Comparison of ENCODE assay signal across 1 cellular context in the genomic region with DNA sequence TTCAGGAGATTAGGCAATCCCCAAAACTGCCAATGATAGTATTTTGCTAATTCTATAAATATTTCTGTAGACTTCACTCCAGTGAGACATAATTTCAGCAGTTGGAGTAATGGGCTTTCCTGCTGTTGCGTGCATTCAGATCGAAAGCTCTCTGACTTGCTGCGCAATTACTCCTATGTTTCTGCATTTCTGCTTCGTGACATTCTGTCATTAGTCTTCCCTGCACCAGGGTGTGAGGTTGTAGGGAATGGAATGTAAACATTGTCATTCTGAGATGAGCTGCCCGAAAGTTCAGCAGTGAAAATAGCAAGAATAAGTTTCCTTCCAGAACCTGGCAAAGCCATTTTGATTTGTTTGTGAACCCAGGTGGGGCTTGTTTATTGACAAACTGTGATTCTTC.
TF ChIP-seq lines count a peak whose summit lies in the region.

No MANE protein-coding gene starts in this region.

TF ChIP-seq in WTC11, 78 proteins besides CTCF, POLR2A, EP300 and RAD21 (continued from another document):
- TF ChIP-seq, protein P1, sequence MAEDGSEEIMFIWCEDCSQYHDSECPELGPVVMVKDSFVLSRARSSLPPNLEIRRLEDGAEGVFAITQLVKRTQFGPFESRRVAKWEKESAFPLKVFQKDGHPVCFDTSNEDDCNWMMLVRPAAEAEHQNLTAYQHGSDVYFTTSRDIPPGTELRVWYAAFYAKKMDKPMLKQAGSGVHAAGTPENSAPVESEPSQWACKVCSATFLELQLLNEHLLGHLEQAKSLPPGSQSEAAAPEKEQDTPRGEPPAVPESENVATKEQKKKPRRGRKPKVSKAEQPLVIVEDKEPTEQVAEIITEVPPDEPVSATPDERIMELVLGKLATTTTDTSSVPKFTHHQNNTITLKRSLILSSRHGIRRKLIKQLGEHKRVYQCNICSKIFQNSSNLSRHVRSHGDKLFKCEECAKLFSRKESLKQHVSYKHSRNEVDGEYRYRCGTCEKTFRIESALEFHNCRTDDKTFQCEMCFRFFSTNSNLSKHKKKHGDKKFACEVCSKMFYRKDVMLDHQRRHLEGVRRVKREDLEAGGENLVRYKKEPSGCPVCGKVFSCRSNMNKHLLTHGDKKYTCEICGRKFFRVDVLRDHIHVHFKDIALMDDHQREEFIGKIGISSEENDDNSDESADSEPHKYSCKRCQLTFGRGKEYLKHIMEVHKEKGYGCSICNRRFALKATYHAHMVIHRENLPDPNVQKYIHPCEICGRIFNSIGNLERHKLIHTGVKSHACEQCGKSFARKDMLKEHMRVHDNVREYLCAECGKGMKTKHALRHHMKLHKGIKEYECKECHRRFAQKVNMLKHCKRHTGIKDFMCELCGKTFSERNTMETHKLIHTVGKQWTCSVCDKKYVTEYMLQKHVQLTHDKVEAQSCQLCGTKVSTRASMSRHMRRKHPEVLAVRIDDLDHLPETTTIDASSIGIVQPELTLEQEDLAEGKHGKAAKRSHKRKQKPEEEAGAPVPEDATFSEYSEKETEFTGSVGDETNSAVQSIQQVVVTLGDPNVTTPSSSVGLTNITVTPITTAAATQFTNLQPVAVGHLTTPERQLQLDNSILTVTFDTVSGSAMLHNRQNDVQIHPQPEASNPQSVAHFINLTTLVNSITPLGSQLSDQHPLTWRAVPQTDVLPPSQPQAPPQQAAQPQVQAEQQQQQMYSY (CRISPR knock-in tag; IDR thresholded peaks at IDR 0.05), result no peak
- TF ChIP-seq, protein P2, sequence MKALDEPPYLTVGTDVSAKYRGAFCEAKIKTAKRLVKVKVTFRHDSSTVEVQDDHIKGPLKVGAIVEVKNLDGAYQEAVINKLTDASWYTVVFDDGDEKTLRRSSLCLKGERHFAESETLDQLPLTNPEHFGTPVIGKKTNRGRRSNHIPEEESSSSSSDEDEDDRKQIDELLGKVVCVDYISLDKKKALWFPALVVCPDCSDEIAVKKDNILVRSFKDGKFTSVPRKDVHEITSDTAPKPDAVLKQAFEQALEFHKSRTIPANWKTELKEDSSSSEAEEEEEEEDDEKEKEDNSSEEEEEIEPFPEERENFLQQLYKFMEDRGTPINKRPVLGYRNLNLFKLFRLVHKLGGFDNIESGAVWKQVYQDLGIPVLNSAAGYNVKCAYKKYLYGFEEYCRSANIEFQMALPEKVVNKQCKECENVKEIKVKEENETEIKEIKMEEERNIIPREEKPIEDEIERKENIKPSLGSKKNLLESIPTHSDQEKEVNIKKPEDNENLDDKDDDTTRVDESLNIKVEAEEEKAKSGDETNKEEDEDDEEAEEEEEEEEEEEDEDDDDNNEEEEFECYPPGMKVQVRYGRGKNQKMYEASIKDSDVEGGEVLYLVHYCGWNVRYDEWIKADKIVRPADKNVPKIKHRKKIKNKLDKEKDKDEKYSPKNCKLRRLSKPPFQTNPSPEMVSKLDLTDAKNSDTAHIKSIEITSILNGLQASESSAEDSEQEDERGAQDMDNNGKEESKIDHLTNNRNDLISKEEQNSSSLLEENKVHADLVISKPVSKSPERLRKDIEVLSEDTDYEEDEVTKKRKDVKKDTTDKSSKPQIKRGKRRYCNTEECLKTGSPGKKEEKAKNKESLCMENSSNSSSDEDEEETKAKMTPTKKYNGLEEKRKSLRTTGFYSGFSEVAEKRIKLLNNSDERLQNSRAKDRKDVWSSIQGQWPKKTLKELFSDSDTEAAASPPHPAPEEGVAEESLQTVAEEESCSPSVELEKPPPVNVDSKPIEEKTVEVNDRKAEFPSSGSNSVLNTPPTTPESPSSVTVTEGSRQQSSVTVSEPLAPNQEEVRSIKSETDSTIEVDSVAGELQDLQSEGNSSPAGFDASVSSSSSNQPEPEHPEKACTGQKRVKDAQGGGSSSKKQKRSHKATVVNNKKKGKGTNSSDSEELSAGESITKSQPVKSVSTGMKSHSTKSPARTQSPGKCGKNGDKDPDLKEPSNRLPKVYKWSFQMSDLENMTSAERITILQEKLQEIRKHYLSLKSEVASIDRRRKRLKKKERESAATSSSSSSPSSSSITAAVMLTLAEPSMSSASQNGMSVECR (CRISPR knock-in tag; IDR thresholded peaks at IDR 0.05; ENCODE audit: borderline replicate concordance), result no peak
- TF ChIP-seq SP1 (CRISPR knock-in tag; conservative IDR thresholded peaks at IDR 0.05) (no peak), CBFB (CRISPR knock-in tag; IDR thresholded peaks at IDR 0.05; ENCODE audit: low read depth) (no peak), NFYB (CRISPR knock-in tag; conservative IDR thresholded peaks at IDR 0.05; ENCODE audit: low read depth) (no peak), FOXK1 (CRISPR knock-in tag; IDR thresholded peaks at IDR 0.05) (no peak), ZNF121 (CRISPR knock-in tag; IDR thresholded peaks at IDR 0.05) (no peak), EMX1 (CRISPR knock-in tag; IDR thresholded peaks at IDR 0.05) (no peak), ATF1 (CRISPR knock-in tag; IDR thresholded peaks at IDR 0.05) (no peak)
- TF ChIP-seq, protein P3, sequence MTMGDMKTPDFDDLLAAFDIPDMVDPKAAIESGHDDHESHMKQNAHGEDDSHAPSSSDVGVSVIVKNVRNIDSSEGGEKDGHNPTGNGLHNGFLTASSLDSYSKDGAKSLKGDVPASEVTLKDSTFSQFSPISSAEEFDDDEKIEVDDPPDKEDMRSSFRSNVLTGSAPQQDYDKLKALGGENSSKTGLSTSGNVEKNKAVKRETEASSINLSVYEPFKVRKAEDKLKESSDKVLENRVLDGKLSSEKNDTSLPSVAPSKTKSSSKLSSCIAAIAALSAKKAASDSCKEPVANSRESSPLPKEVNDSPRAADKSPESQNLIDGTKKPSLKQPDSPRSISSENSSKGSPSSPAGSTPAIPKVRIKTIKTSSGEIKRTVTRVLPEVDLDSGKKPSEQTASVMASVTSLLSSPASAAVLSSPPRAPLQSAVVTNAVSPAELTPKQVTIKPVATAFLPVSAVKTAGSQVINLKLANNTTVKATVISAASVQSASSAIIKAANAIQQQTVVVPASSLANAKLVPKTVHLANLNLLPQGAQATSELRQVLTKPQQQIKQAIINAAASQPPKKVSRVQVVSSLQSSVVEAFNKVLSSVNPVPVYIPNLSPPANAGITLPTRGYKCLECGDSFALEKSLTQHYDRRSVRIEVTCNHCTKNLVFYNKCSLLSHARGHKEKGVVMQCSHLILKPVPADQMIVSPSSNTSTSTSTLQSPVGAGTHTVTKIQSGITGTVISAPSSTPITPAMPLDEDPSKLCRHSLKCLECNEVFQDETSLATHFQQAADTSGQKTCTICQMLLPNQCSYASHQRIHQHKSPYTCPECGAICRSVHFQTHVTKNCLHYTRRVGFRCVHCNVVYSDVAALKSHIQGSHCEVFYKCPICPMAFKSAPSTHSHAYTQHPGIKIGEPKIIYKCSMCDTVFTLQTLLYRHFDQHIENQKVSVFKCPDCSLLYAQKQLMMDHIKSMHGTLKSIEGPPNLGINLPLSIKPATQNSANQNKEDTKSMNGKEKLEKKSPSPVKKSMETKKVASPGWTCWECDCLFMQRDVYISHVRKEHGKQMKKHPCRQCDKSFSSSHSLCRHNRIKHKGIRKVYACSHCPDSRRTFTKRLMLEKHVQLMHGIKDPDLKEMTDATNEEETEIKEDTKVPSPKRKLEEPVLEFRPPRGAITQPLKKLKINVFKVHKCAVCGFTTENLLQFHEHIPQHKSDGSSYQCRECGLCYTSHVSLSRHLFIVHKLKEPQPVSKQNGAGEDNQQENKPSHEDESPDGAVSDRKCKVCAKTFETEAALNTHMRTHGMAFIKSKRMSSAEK (CRISPR knock-in tag; IDR thresholded peaks at IDR 0.05; ENCODE audit: borderline replicate concordance), result no peak
- TF ChIP-seq, protein P4, sequence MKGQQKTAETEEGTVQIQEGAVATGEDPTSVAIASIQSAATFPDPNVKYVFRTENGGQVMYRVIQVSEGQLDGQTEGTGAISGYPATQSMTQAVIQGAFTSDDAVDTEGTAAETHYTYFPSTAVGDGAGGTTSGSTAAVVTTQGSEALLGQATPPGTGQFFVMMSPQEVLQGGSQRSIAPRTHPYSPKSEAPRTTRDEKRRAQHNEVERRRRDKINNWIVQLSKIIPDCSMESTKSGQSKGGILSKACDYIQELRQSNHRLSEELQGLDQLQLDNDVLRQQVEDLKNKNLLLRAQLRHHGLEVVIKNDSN (CRISPR knock-in tag; IDR thresholded peaks at IDR 0.05), result no peak
- TF ChIP-seq, protein P5, sequence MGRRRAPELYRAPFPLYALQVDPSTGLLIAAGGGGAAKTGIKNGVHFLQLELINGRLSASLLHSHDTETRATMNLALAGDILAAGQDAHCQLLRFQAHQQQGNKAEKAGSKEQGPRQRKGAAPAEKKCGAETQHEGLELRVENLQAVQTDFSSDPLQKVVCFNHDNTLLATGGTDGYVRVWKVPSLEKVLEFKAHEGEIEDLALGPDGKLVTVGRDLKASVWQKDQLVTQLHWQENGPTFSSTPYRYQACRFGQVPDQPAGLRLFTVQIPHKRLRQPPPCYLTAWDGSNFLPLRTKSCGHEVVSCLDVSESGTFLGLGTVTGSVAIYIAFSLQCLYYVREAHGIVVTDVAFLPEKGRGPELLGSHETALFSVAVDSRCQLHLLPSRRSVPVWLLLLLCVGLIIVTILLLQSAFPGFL (CRISPR knock-in tag; IDR thresholded peaks at IDR 0.05; ENCODE audit: borderline replicate concordance), result no peak
- TF ChIP-seq, protein P6, sequence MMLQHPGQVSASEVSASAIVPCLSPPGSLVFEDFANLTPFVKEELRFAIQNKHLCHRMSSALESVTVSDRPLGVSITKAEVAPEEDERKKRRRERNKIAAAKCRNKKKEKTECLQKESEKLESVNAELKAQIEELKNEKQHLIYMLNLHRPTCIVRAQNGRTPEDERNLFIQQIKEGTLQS (CRISPR knock-in tag; conservative IDR thresholded peaks at IDR 0.05), result no peak
- TF ChIP-seq, protein P7, sequence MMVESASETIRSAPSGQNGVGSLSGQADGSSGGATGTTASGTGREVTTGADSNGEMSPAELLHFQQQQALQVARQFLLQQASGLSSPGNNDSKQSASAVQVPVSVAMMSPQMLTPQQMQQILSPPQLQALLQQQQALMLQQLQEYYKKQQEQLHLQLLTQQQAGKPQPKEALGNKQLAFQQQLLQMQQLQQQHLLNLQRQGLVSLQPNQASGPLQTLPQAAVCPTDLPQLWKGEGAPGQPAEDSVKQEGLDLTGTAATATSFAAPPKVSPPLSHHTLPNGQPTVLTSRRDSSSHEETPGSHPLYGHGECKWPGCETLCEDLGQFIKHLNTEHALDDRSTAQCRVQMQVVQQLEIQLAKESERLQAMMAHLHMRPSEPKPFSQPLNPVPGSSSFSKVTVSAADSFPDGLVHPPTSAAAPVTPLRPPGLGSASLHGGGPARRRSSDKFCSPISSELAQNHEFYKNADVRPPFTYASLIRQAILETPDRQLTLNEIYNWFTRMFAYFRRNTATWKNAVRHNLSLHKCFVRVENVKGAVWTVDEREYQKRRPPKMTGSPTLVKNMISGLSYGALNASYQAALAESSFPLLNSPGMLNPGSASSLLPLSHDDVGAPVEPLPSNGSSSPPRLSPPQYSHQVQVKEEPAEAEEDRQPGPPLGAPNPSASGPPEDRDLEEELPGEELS (CRISPR knock-in tag; IDR thresholded peaks at IDR 0.05), result no peak
TF ChIP-seq in WTC11: peak in this region for 0.
